Comparison of ENCODE assay signal across 24 cellular contexts in the genomic region with DNA sequence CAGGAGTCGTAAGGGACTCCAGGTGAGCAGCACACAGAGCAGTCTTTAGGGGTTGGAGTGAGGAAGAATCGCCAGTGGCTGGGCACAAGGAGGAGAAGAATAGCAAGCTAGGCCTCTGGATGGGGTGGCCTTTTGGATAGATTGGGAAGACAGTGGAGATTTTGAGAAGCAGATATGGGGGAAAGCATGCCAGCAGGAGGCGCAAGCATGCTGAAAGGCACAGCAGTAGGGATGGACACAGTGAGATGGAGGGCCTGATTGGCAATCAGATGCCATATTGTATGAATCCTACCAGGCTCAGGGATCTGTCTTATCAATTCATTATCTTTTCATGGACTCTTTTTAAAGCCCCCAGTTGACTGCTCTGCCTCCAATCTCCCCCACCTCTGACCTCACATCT.
DNase-seq lines count a peak whose midpoint lies in the region; ATAC-seq and TF ChIP-seq lines count a peak whose summit lies in the region.
"Had no signal": no experiment of that assay in that cellular context is flagged by ENCODE, and none has a peak within 500 bp of the region (broad histone marks: within the 10 kb centered on the region; RNA-seq: fewer than 3 reads in every experiment).

No MANE protein-coding gene starts in this region.

- no peaks in the 10 kb centered on the region for H3K36me3 ChIP-seq in Panc1 (ENCODE audit: control insufficient read depth, insufficient read depth, low read length)
- H3K36me3 ChIP-seq: vagina had no signal

- DNase-seq in AG09309 (ENCODE audit: low read depth), result no peak
- no peak for DNase-seq in H9
- DNase-seq in Panc1 (ENCODE audit: low read depth, low spot score), result no peak
- no peak for DNase-seq in epithelial cell of proximal tubule (ENCODE audit: low read depth)
- DNase-seq in HEK293T (ENCODE audit: extremely low spot score), result no peak
- no peak for DNase-seq in OCI-M1 (lab: John Stamatoyannopoulos, UW)
- DNase-seq in head of caudate nucleus, result no peak
- DNase-seq: activated CD8-positive, alpha-beta memory T cell treated with anti-CD3 and anti-CD28 coated beads for 24 hours; activated naive CD4-positive, alpha-beta T cell; activated T-cell treated with anti-CD3 and anti-CD28 coated beads, Interleukin-2, amount 50 U/mL, for 4 hours; AML-193; amniotic stem cell; cortex of kidney; DMS79 treated with DMSO at 0.1 percent for 48 hours; KG1; mammary epithelial cell; NCI-H1930; NCI-H446 treated with DMSO at 0.1 percent for 48 hours; occipital lobe; stimulated activated CD4-positive, alpha-beta T cell treated with anti-CD3 and anti-CD28 coated beads, Interleukin-2, amount 100 ng/mL, for 48 hours; stimulated activated naive B cell treated with anti-CD40 and anti-IgM and Interleukin-4, amounts not matched to agents 10 μg/mL and 1 μg/mL and 100 μg/mL, for 72 hours; SW 1271 had no signal

- WGBS in H9 (ENCODE audit: extremely low coverage, insufficient read length, low lambda C conversion rate), result no CpG with 5 or more reads among the region's 3 CpGs

- no peak overlapping the region for H2AK5ac ChIP-seq in H9 (ENCODE audit: insufficient read length, low read length)

- in situ Hi-C loops in Panc1 (cut with HindIII; ENCODE audit: low pct_unique_long_range_greater_than_20kb, low sequenced_read_pairs), result no loop called here

- no peak overlapping the region for H2BK12ac ChIP-seq in H9 (ENCODE audit: insufficient read length, low read depth, low read length)

- no peak overlapping the region for H2BK120ac ChIP-seq in H9 (ENCODE audit: low read depth, low read length, poor library complexity, severe bottlenecking)

- no peak overlapping the region for H2AFZ ChIP-seq in H9 (ENCODE audit: low read length)

- peaks cover 0 to 5% of the 10 kb centered on the region in 2 experiments; a peak in 1 of 4 replicates for H3K4me1 Mint-ChIP-seq in H9
- H3K4me1 Mint-ChIP-seq: stimulated activated naive B cell treated with anti-CD40 and anti-IgM and Interleukin-4, amounts not matched to agents 10 μg/mL and 1 μg/mL and 100 μg/mL, for 72 hours had no signal

- H4K91ac ChIP-seq in H9 (ENCODE audit: insufficient read length, low read depth, low read length), result no peak overlapping the region

- no TSS peak for BruUV-seq in Panc1 (replicated peaks; lab: Mats Ljungman, UMichigan)

- CTCF ChIA-PET in Panc1 (lab: Charles Lee) (no interaction called here), HEK293T (lab: Yijun Ruan, JAX) (interaction anchor here (0.8 kb wide), 1 partner anchor 84 kb away, joined by 4 read pairs; no protein-coding TSS in a partner anchor)

- no peak overlapping the region for H3K4ac ChIP-seq in H9 (ENCODE audit: low read depth, low read length)

- H3K79me1 ChIP-seq in H9 (ENCODE audit: insufficient read depth, low read depth, low read length, poor library complexity, severe bottlenecking), result no peaks in the 10 kb centered on the region

- H3K27me3 Mint-ChIP-seq in H9 (ENCODE audit: low read depth), result peaks cover 1% of the 10 kb centered on the region
- H3K27me3 Mint-ChIP-seq: stimulated activated naive B cell treated with anti-CD40 and anti-IgM and Interleukin-4, amounts not matched to agents 10 μg/mL and 1 μg/mL and 100 μg/mL, for 72 hours had no signal

- TF ChIP-seq CTCF in AG09309 (IDR thresholded peaks at IDR 0.05; ENCODE audit: control insufficient read depth, insufficient read depth, low read depth, low read length, missing control alignments) (peak; percentile 3), H9 (conservative IDR thresholded peaks at IDR 0.05) (peak; percentile 20; the same call in 2 of the 3 replicates), Panc1 (IDR thresholded peaks at IDR 0.05) (0 out of 2 replicates have a peak, but pooled peaks have one; percentile 16), epithelial cell of proximal tubule (conservative IDR thresholded peaks at IDR 0.05; ENCODE audit: low read depth, low read length) (peak; percentile 6)

- no peak overlapping the region for H2BK15ac ChIP-seq in H9 (ENCODE audit: low read depth, low read length)

- H3K4me3 ChIP-seq in AG09309 (ENCODE audit: control insufficient read depth, low read depth, low read length), result no peak overlapping the region
- no peak overlapping the region for H3K4me3 ChIP-seq in Panc1 (ENCODE audit: low read depth in 2 of 2, low read length in 2 of 2)
- H3K4me3 ChIP-seq in epithelial cell of proximal tubule (ENCODE audit: low read depth, low read length), result no peak overlapping the region
- H3K4me3 ChIP-seq: skin epidermis, vagina had no signal

- H3K4me1 ChIP-seq in H9 (ENCODE audit: insufficient read depth, low read length) (no peaks in the 10 kb centered on the region), Panc1 (ENCODE audit: control insufficient read depth, insufficient read depth, low read length) (no peaks in the 10 kb centered on the region)
- H3K4me1 ChIP-seq: vagina had no signal

- ATAC-seq in Panc1, result no peak
- ATAC-seq: activated T-cell treated with anti-CD3 and anti-CD28 coated beads, Interleukin-2, amount 50 U/mL, for 4 hours; stimulated activated naive B cell treated with anti-CD40 and anti-IgM and Interleukin-4, amounts not matched to agents 10 μg/mL and 1 μg/mL and 100 μg/mL, for 72 hours had no signal

- no peak overlapping the region for H2BK5ac ChIP-seq in H9 (ENCODE audit: insufficient read length, low read length)

- no peak overlapping the region for H3T11ph ChIP-seq in H9 (ENCODE audit: low read length)

- peaks cover 59 to 67% of the 10 kb centered on the region in 2 experiments for H3K9me3 Mint-ChIP-seq in H9
- H3K9me3 Mint-ChIP-seq: activated T-cell treated with anti-CD3 and anti-CD28 coated beads, Interleukin-2, amount 50 U/mL, for 4 hours had no signal

- intact Hi-C loops in Panc1 (cut with micrococcal nuclease; ENCODE audit: unreplicated experiment) (no loop called here), head of caudate nucleus (cut with DNase I) (no loop called here)

- no peak overlapping the region for H3K27ac Mint-ChIP-seq in H9
- H3K27ac Mint-ChIP-seq: stimulated activated naive B cell treated with anti-CD40 and anti-IgM and Interleukin-4, amounts not matched to agents 10 μg/mL and 1 μg/mL and 100 μg/mL, for 72 hours had no signal

- H3K18ac ChIP-seq in H9 (ENCODE audit: insufficient read length, low read depth, low read length), result no peak overlapping the region

- H3K23me2 ChIP-seq in H9 (ENCODE audit: insufficient read length, low read depth, low read length, poor library complexity, severe bottlenecking), result no peaks in the 10 kb centered on the region

- no peaks in the 10 kb centered on the region for H4K20me1 ChIP-seq in H9 (ENCODE audit: control insufficient read depth, insufficient read depth, insufficient read length)

- H3K27me3 ChIP-seq in H9 (ENCODE audit: insufficient read depth, low read length) (no peaks in the 10 kb centered on the region), Panc1 (ENCODE audit: control insufficient read depth, insufficient read depth, low read length) (no peaks in the 10 kb centered on the region)
- H3K27me3 ChIP-seq: vagina had no signal

- no peak overlapping the region for H3K56ac ChIP-seq in H9 (ENCODE audit: insufficient read length, low read depth, low read length)

- H3K14ac ChIP-seq in H9 (ENCODE audit: insufficient read depth, low read length), result no peak overlapping the region

- H3K36me3 Mint-ChIP-seq in H9 (ENCODE audit: insufficient read depth in 1 of 3, low read depth in 3 of 3), result no peaks in the 10 kb centered on the region; a peak in 2 of 7 replicates
- H3K36me3 Mint-ChIP-seq: stimulated activated naive B cell treated with anti-CD40 and anti-IgM and Interleukin-4, amounts not matched to agents 10 μg/mL and 1 μg/mL and 100 μg/mL, for 72 hours had no signal

- no peak overlapping the region for H4K5ac ChIP-seq in H9 (ENCODE audit: insufficient read length, low read depth, low read length)

- no peak overlapping the region for H3K23ac ChIP-seq in H9 (ENCODE audit: insufficient read length, low read depth, low read length)

- no peak overlapping the region for H2BK20ac ChIP-seq in H9 (ENCODE audit: low read depth, low read length, poor library complexity, severe bottlenecking)

- POLR2A ChIA-PET in Panc1 (lab: Charles Lee) (no interaction called here), HEK293T (lab: Yijun Ruan, JAX) (no interaction called here)

- H3K79me2 ChIP-seq in H9 (ENCODE audit: insufficient read depth, low read length), result no peaks in the 10 kb centered on the region

- no peak overlapping the region for H4K8ac ChIP-seq in H9 (replicated peaks; ENCODE audit: insufficient read length, low read depth, low read length)

- H3K4me2 ChIP-seq in H9 (ENCODE audit: insufficient read depth, insufficient read length, low read length), result no peak overlapping the region

- no peak overlapping the region for H3K4me3 Mint-ChIP-seq in H9
- H3K4me3 Mint-ChIP-seq: activated T-cell treated with anti-CD3 and anti-CD28 coated beads, Interleukin-2, amount 50 U/mL, for 4 hours; stimulated activated naive B cell treated with anti-CD40 and anti-IgM and Interleukin-4, amounts not matched to agents 10 μg/mL and 1 μg/mL and 100 μg/mL, for 72 hours had no signal

- no peak overlapping the region for H3K9ac ChIP-seq in H9 (ENCODE audit: extremely low read depth, insufficient read length, low read length)

- H3K9me3 ChIP-seq in H9 (ENCODE audit: control insufficient read depth, low read depth, low read length), result peaks cover 28% of the 10 kb centered on the region
- no peaks in the 10 kb centered on the region for H3K9me3 ChIP-seq in Panc1 (ENCODE audit: control insufficient read depth, insufficient read depth, low read depth, low read length)
- H3K9me3 ChIP-seq: vagina had no signal

- H3K27ac ChIP-seq in H9 (ENCODE audit: insufficient read length, low read depth, low read length), result no peak overlapping the region
- no peak overlapping the region for H3K27ac ChIP-seq in Panc1 (ENCODE audit: low read length)
- H3K27ac ChIP-seq: skin epidermis, vagina had no signal

TF ChIP-seq in HEK293T, 16 proteins besides CTCF, POLR2A, EP300 and RAD21:
- TF ChIP-seq SP1 (IDR thresholded peaks at IDR 0.05) (no peak), ELF4 (IDR thresholded peaks at IDR 0.05) (no peak), NFRKB (IDR thresholded peaks at IDR 0.05) (no peak), L3MBTL2 (conservative IDR thresholded peaks at IDR 0.05) (no peak), FOXM1 (IDR thresholded peaks at IDR 0.05; ENCODE audit: borderline replicate concordance) (no peak), CTBP1 (IDR thresholded peaks at IDR 0.05; ENCODE audit: borderline replicate concordance) (no peak)
- TF ChIP-seq, protein P1, sequence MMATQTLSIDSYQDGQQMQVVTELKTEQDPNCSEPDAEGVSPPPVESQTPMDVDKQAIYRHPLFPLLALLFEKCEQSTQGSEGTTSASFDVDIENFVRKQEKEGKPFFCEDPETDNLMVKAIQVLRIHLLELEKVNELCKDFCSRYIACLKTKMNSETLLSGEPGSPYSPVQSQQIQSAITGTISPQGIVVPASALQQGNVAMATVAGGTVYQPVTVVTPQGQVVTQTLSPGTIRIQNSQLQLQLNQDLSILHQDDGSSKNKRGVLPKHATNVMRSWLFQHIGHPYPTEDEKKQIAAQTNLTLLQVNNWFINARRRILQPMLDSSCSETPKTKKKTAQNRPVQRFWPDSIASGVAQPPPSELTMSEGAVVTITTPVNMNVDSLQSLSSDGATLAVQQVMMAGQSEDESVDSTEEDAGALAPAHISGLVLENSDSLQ (IDR thresholded peaks at IDR 0.05), result no peak
